1 cellular context compared by ENCODE assay signal in the genomic region with DNA sequence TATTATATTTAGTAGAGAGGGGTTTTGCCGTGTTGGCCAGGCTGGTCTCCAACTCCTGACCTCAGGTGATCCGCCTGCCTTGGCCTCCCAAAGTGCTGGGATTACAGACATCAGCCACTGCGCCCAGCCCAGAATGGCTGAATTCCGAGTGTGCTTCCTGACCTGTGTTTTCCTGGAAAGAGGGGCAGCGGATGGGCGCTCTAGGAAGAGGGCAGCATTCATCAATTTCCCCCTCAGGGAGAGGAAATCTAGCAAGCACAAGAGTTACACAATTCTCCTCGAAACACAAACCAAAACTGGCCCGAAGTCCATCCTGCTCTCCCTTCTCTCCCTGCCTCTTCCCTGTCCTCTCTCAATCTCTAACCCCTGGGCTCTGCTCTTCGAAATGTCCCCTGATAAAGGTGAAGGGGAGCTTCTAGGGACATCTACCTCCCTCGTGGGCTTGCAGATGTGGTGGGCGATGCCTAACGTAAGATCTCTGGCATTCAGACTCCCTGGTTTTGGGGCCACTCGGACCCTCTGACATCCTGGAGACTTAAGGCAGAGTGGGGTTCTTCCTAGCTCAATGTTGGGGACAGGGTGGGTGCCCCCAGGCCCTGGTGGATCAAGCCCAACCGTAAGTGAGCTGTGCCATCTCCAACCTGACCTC.
TF ChIP-seq lines count a peak whose summit lies in the region.

No MANE protein-coding gene starts in this region.

TF ChIP-seq in HepG2, 621 proteins besides CTCF, POLR2A, EP300 and RAD21 (continued from another document and continues in another):
- TF ChIP-seq, protein P1, sequence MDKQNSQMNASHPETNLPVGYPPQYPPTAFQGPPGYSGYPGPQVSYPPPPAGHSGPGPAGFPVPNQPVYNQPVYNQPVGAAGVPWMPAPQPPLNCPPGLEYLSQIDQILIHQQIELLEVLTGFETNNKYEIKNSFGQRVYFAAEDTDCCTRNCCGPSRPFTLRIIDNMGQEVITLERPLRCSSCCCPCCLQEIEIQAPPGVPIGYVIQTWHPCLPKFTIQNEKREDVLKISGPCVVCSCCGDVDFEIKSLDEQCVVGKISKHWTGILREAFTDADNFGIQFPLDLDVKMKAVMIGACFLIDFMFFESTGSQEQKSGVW (CRISPR knock-in tag; IDR thresholded peaks at IDR 0.05; ENCODE audit: borderline replicate concordance) = no peak
- TF ChIP-seq SP140L (CRISPR knock-in tag; IDR thresholded peaks at IDR 0.05; ENCODE audit: borderline replicate concordance) (no peak), ZNF746 (CRISPR knock-in tag; IDR thresholded peaks at IDR 0.05) (peak; percentile 80; the same call in 1 of the 2 replicates), FOXP1 (IDR thresholded peaks at IDR 0.05) (no peak), FOXP1 (CRISPR knock-in tag; IDR thresholded peaks at IDR 0.05) (peak; percentile 70; the same call in 1 of the 2 replicates), ZNF501 (CRISPR knock-in tag; IDR thresholded peaks at IDR 0.05) (no peak), SP5 (CRISPR knock-in tag; IDR thresholded peaks at IDR 0.05; ENCODE audit: borderline replicate concordance, low read depth) (peak; percentile 54; the same call in 1 of the 2 replicates), ADNP (CRISPR knock-in tag; IDR thresholded peaks at IDR 0.05) (0 out of 2 replicates have a peak, but pooled peaks have one; percentile 42), FOXK1 (CRISPR knock-in tag; IDR thresholded peaks at IDR 0.05; ENCODE audit: borderline replicate concordance, low read depth) (peak; percentile 69; the same call in 1 of the 2 replicates), RARG (CRISPR knock-in tag; IDR thresholded peaks at IDR 0.05; ENCODE audit: low read depth) (no peak), IKZF4 (CRISPR knock-in tag; IDR thresholded peaks at IDR 0.05; ENCODE audit: borderline replicate concordance, low read depth, not compliant biosample characterization) (no peak), HMG20B (CRISPR knock-in tag; conservative IDR thresholded peaks at IDR 0.05) (peak; percentile 66; the same call in 1 of the 2 replicates), ZNF75D (CRISPR knock-in tag; IDR thresholded peaks at IDR 0.05; ENCODE audit: borderline replicate concordance) (no peak), ZNF782 (CRISPR knock-in tag; IDR thresholded peaks at IDR 0.05; ENCODE audit: borderline replicate concordance) (no peak), ZNF83 (CRISPR knock-in tag; IDR thresholded peaks at IDR 0.05; ENCODE audit: borderline replicate concordance) (no peak), ZNF496 (CRISPR knock-in tag; IDR thresholded peaks at IDR 0.05; ENCODE audit: insufficient replicate concordance) (no peak), AGO2 (optimal IDR thresholded peaks at IDR 0.05; ENCODE audit: low read depth, low read length) (no peak), YY1 (IDR thresholded peaks at IDR 0.05; ENCODE audit: insufficient read depth, insufficient replicate concordance, low read depth, low read length) (no peak), ZFP36L1 (CRISPR knock-in tag; IDR thresholded peaks at IDR 0.05) (peak; percentile 68; the same call in 1 of the 2 replicates), SKI (IDR thresholded peaks at IDR 0.05; ENCODE audit: partially characterized antibody) (peak; percentile 58), HNRNPK (IDR thresholded peaks at IDR 0.05; ENCODE audit: low read depth, low read length, poor library complexity, severe bottlenecking) (no peak), ZNF329 (CRISPR knock-in tag; IDR thresholded peaks at IDR 0.05; ENCODE audit: low read depth) (no peak), ZNF530 (CRISPR knock-in tag; IDR thresholded peaks at IDR 0.05; ENCODE audit: low read depth) (no peak), ZKSCAN5 (CRISPR knock-in tag; IDR thresholded peaks at IDR 0.05) (no peak), ZNF431 (CRISPR knock-in tag; IDR thresholded peaks at IDR 0.05; ENCODE audit: borderline replicate concordance, low read depth) (no peak), ZNF180 (CRISPR knock-in tag; IDR thresholded peaks at IDR 0.05; ENCODE audit: borderline replicate concordance, low read depth) (no peak), ZNF382 (CRISPR knock-in tag; IDR thresholded peaks at IDR 0.05; ENCODE audit: borderline replicate concordance) (no peak), ZFP36 (IDR thresholded peaks at IDR 0.05; ENCODE audit: borderline replicate concordance, low read depth, low read length, partially characterized antibody) (no peak)
- TF ChIP-seq, protein P2, sequence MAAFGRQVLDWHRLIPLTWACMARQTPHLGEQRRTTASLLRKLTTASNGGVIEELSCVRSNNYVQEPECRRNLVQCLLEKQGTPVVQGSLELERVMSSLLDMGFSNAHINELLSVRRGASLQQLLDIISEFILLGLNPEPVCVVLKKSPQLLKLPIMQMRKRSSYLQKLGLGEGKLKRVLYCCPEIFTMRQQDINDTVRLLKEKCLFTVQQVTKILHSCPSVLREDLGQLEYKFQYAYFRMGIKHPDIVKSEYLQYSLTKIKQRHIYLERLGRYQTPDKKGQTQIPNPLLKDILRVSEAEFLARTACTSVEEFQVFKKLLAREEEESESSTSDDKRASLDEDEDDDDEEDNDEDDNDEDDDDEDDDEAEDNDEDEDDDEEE (CRISPR knock-in tag; IDR thresholded peaks at IDR 0.05) = no peak
- TF ChIP-seq, protein P3, sequence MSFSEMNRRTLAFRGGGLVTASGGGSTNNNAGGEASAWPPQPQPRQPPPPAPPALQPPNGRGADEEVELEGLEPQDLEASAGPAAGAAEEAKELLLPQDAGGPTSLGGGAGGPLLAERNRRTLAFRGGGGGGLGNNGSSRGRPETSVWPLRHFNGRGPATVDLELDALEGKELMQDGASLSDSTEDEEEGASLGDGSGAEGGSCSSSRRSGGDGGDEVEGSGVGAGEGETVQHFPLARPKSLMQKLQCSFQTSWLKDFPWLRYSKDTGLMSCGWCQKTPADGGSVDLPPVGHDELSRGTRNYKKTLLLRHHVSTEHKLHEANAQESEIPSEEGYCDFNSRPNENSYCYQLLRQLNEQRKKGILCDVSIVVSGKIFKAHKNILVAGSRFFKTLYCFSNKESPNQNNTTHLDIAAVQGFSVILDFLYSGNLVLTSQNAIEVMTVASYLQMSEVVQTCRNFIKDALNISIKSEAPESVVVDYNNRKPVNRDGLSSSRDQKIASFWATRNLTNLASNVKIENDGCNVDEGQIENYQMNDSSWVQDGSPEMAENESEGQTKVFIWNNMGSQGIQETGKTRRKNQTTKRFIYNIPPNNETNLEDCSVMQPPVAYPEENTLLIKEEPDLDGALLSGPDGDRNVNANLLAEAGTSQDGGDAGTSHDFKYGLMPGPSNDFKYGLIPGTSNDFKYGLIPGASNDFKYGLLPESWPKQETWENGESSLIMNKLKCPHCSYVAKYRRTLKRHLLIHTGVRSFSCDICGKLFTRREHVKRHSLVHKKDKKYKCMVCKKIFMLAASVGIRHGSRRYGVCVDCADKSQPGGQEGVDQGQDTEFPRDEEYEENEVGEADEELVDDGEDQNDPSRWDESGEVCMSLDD (CRISPR knock-in tag; IDR thresholded peaks at IDR 0.05; ENCODE audit: borderline replicate concordance) = 0 out of 2 replicates have a peak, but pooled peaks have one; percentile 23
- TF ChIP-seq, protein P4, sequence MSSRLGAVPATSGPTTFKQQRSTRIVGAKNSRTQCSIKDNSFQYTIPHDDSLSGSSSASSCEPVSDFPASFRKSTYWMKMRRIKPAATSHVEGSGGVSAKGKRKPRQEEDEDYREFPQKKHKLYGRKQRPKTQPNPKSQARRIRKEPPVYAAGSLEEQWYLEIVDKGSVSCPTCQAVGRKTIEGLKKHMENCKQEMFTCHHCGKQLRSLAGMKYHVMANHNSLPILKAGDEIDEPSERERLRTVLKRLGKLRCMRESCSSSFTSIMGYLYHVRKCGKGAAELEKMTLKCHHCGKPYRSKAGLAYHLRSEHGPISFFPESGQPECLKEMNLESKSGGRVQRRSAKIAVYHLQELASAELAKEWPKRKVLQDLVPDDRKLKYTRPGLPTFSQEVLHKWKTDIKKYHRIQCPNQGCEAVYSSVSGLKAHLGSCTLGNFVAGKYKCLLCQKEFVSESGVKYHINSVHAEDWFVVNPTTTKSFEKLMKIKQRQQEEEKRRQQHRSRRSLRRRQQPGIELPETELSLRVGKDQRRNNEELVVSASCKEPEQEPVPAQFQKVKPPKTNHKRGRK (CRISPR knock-in tag; IDR thresholded peaks at IDR 0.05) = 0 out of 2 replicates have a peak, but pooled peaks have one; percentile 40
- TF ChIP-seq, protein P5, sequence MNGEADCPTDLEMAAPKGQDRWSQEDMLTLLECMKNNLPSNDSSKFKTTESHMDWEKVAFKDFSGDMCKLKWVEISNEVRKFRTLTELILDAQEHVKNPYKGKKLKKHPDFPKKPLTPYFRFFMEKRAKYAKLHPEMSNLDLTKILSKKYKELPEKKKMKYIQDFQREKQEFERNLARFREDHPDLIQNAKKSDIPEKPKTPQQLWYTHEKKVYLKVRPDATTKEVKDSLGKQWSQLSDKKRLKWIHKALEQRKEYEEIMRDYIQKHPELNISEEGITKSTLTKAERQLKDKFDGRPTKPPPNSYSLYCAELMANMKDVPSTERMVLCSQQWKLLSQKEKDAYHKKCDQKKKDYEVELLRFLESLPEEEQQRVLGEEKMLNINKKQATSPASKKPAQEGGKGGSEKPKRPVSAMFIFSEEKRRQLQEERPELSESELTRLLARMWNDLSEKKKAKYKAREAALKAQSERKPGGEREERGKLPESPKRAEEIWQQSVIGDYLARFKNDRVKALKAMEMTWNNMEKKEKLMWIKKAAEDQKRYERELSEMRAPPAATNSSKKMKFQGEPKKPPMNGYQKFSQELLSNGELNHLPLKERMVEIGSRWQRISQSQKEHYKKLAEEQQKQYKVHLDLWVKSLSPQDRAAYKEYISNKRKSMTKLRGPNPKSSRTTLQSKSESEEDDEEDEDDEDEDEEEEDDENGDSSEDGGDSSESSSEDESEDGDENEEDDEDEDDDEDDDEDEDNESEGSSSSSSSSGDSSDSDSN (CRISPR knock-in tag; IDR thresholded peaks at IDR 0.05) = peak; percentile 47; the same call in 1 of the 2 replicates
- TF ChIP-seq, protein P6, sequence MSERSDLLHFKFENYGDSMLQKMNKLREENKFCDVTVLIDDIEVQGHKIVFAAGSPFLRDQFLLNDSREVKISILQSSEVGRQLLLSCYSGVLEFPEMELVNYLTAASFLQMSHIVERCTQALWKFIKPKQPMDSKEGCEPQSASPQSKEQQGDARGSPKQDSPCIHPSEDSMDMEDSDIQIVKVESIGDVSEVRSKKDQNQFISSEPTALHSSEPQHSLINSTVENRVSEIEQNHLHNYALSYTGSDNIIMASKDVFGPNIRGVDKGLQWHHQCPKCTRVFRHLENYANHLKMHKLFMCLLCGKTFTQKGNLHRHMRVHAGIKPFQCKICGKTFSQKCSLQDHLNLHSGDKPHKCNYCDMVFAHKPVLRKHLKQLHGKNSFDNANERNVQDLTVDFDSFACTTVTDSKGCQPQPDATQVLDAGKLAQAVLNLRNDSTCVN (CRISPR knock-in tag; IDR thresholded peaks at IDR 0.05; ENCODE audit: borderline replicate concordance) = no peak
- TF ChIP-seq, protein P7, sequence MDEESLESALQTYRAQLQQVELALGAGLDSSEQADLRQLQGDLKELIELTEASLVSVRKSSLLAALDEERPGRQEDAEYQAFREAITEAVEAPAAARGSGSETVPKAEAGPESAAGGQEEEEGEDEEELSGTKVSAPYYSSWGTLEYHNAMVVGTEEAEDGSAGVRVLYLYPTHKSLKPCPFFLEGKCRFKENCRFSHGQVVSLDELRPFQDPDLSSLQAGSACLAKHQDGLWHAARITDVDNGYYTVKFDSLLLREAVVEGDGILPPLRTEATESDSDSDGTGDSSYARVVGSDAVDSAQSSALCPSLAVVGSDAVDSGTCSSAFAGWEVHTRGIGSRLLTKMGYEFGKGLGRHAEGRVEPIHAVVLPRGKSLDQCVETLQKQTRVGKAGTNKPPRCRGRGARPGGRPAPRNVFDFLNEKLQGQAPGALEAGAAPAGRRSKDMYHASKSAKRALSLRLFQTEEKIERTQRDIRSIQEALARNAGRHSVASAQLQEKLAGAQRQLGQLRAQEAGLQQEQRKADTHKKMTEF (CRISPR knock-in tag; IDR thresholded peaks at IDR 0.05) = peak; percentile 79; the same call in 1 of the 2 replicates
- TF ChIP-seq, protein P8, sequence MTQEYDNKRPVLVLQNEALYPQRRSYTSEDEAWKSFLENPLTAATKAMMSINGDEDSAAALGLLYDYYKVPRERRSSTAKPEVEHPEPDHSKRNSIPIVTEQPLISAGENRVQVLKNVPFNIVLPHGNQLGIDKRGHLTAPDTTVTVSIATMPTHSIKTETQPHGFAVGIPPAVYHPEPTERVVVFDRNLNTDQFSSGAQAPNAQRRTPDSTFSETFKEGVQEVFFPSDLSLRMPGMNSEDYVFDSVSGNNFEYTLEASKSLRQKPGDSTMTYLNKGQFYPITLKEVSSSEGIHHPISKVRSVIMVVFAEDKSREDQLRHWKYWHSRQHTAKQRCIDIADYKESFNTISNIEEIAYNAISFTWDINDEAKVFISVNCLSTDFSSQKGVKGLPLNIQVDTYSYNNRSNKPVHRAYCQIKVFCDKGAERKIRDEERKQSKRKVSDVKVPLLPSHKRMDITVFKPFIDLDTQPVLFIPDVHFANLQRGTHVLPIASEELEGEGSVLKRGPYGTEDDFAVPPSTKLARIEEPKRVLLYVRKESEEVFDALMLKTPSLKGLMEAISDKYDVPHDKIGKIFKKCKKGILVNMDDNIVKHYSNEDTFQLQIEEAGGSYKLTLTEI (CRISPR knock-in tag; conservative IDR thresholded peaks at IDR 0.05) = no peak
- TF ChIP-seq, protein P9, sequence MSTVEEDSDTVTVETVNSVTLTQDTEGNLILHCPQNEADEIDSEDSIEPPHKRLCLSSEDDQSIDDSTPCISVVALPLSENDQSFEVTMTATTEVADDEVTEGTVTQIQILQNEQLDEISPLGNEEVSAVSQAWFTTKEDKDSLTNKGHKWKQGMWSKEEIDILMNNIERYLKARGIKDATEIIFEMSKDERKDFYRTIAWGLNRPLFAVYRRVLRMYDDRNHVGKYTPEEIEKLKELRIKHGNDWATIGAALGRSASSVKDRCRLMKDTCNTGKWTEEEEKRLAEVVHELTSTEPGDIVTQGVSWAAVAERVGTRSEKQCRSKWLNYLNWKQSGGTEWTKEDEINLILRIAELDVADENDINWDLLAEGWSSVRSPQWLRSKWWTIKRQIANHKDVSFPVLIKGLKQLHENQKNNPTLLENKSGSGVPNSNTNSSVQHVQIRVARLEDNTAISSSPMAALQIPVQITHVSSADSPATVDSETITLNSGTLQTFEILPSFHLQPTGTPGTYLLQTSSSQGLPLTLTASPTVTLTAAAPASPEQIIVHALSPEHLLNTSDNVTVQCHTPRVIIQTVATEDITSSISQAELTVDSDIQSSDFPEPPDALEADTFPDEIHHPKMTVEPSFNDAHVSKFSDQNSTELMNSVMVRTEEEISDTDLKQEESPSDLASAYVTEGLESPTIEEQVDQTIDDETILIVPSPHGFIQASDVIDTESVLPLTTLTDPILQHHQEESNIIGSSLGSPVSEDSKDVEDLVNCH (CRISPR knock-in tag; IDR thresholded peaks at IDR 0.05) = no peak
- TF ChIP-seq, protein P10, sequence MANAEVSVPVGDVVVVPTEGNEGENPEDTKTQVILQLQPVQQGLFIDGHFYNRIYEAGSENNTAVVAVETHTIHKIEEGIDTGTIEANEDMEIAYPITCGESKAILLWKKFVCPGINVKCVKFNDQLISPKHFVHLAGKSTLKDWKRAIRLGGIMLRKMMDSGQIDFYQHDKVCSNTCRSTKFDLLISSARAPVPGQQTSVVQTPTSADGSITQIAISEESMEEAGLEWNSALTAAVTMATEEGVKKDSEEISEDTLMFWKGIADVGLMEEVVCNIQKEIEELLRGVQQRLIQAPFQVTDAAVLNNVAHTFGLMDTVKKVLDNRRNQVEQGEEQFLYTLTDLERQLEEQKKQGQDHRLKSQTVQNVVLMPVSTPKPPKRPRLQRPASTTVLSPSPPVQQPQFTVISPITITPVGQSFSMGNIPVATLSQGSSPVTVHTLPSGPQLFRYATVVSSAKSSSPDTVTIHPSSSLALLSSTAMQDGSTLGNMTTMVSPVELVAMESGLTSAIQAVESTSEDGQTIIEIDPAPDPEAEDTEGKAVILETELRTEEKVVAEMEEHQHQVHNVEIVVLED (CRISPR knock-in tag; IDR thresholded peaks at IDR 0.05; ENCODE audit: borderline replicate concordance) = no peak
